In the genomic region with DNA sequence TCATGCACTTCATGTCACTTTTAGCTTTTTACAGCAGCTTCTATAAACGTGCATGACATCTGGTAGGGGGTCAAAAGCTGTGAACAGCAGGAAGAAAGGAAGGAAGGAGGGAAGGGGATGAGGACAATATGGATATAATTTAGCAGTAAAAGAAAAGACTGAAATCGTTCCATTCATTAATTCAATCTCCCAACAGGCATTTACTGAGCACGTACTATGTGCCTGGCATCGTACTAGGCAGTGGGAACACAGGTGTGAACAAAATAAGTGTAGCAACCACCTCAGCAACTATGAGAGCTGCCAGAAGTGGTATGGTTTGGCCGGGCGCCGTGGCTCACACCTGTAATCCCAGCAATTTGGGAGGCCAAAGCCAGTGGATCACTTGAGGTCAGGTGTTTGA, we compare ENCODE assay signal across 20 cellular contexts. TPM values are rescaled to one million over a fixed set of nuclear protein-coding genes. Genes with fewer than 3 reads are reported as not detected.
DNase-seq lines count a peak whose midpoint lies in the region; ATAC-seq, FAIRE-seq and TF ChIP-seq lines count a peak whose summit lies in the region.
"Had no signal": no experiment of that assay in that cellular context is flagged by ENCODE, and none has a peak within 500 bp of the region (broad histone marks: within the 10 kb centered on the region; RNA-seq: fewer than 3 reads in every experiment).

No MANE protein-coding gene starts in this region.

- no peak overlapping the region for H3K56ac ChIP-seq in H1 (replicated peaks; ENCODE audit: insufficient read length, low read depth, low read length)

- TF ChIP-seq EP300 in HepG2 (IDR thresholded peaks at IDR 0.05; ENCODE audit: low read depth in 2 of 2, low read length in 2 of 2), result no peak
- no peak for TF ChIP-seq EP300 in HepG2 (CRISPR knock-in tag; IDR thresholded peaks at IDR 0.05; ENCODE audit: borderline replicate concordance)
- TF ChIP-seq EP300 in H1 (IDR thresholded peaks at IDR 0.05; ENCODE audit: borderline replicate concordance in 1 of 2, low read depth in 2 of 2, low read length in 2 of 2), result no peak

- H3K4ac ChIP-seq in H1 (replicated peaks; ENCODE audit: insufficient read length, low read depth, low read length), result no peak overlapping the region

- no peak overlapping the region for H3K18ac ChIP-seq in H1 (ENCODE audit: extremely low read depth, low read length)

- TF ChIP-seq POLR2A in HepG2 (IDR thresholded peaks at IDR 0.05; ENCODE audit: insufficient read depth in 1 of 2, low read depth in 2 of 2, low read length in 2 of 2) (no peak), right lobe of liver (IDR thresholded peaks at IDR 0.05) (no peak), H1 (IDR thresholded peaks at IDR 0.05; ENCODE audit: control extremely low read depth in 1 of 2, low read depth in 2 of 2, low read length in 2 of 2) (no peak)

- CTCF ChIA-PET in HepG2 (lab: Yijun Ruan, JAX; ENCODE audit: low intra/inter-chr PET ratio, low total read pairs), result no interaction called here
- CTCF ChIA-PET in H1 (lab: Charles Lee; ENCODE audit: partially characterized antibody), result interaction anchor here (0.5 to 1.5 kb wide), 3 partner anchors 39 to 64 kb away, joined by 3 to 4 read pairs (median 3); no protein-coding TSS in a partner anchor

- H2AK5ac ChIP-seq in H1 (ENCODE audit: low read depth, low read length), result peak overlapping the region; percentile 56; the same call in 1 of the 2 replicates

- TF ChIP-seq RAD21 in HepG2 (CRISPR knock-in tag; IDR thresholded peaks at IDR 0.05) (no peak), H1 (IDR thresholded peaks at IDR 0.05 in 1 of 2, conservative IDR thresholded peaks at IDR 0.05 in 1 of 2; ENCODE audit: low read depth in 2 of 2, low read length in 2 of 2) (no peak)

- intact Hi-C loops in HepG2 (cut with micrococcal nuclease; ENCODE audit: unreplicated experiment), result no loop called here
- intact Hi-C loops in right lobe of liver (cut with DNase I), result no loop called here

- no peak overlapping the region for H2BK5ac ChIP-seq in H1 (ENCODE audit: low read depth, low read length)

- no peak overlapping the region for H3K14ac ChIP-seq in H1 (ENCODE audit: insufficient read length)

- H3K4me3 ChIP-seq in HepG2 (replicated peaks in 1 of 3; ENCODE audit: insufficient read depth in 1 of 3, low read depth in 2 of 3, low read length in 3 of 3), result no peak overlapping the region
- H3K4me3 ChIP-seq in right lobe of liver, result no peak overlapping the region
- no peak overlapping the region for H3K4me3 ChIP-seq in H1 (ENCODE audit: extremely low read depth in 1 of 4, insufficient read depth in 2 of 4, low read depth in 3 of 4, low read length in 4 of 4)
- H3K4me3 ChIP-seq: A549; BLaER1 treated with 17β-estradiol and CSF1 and Interleukin-3, amounts not matched to agents 10 nM and 100 nM had no signal

- no peaks in the 10 kb centered on the region for H3K79me2 ChIP-seq in HepG2 (ENCODE audit: insufficient read depth, low read length)
- H3K79me2 ChIP-seq in H1 (ENCODE audit: control insufficient read depth in 1 of 2, insufficient read depth in 2 of 2, low read length in 2 of 2), result no peaks in the 10 kb centered on the region

- no peak overlapping the region for H2BK15ac ChIP-seq in H1 (ENCODE audit: low read length)

- H3K27me3 ChIP-seq in HepG2 (ENCODE audit: control insufficient read depth in 1 of 2, insufficient read depth in 2 of 2, low read length in 2 of 2) (no peaks in the 10 kb centered on the region), right lobe of liver (no peaks in the 10 kb centered on the region), H1 (replicated peaks in 1 of 4; ENCODE audit: control insufficient read depth in 3 of 4, extremely low read depth in 1 of 4, insufficient read depth in 3 of 4, low read length in 3 of 4) (peaks cover 0 to 7% (median 3%) of the 10 kb centered on the region in 4 experiments; a peak in 3 of 7 replicates)
- H3K27me3 ChIP-seq: BLaER1 treated with 17β-estradiol and CSF1 and Interleukin-3, amounts not matched to agents 10 nM and 100 nM had no signal

- FAIRE-seq in HepG2 (lab: Jason Lieb, UNC), result no peak
- no peak for FAIRE-seq in H1 (lab: Jason Lieb, UNC)
- FAIRE-seq: A549, D721Med, G401.6, GM12891, GM19239 had no signal

- H4K20me1 ChIP-seq in HepG2 (ENCODE audit: insufficient read depth, low read length), result no peaks in the 10 kb centered on the region
- H4K20me1 ChIP-seq in H1 (replicated peaks in 1 of 2; ENCODE audit: control insufficient read depth in 1 of 2, insufficient read depth in 2 of 2, low read length in 2 of 2), result peaks cover 0 to 2% of the 10 kb centered on the region in 2 experiments
- H4K20me1 ChIP-seq: BLaER1 treated with 17β-estradiol and CSF1 and Interleukin-3, amounts not matched to agents 10 nM and 100 nM had no signal

- WGBS in HepG2 (ENCODE audit: low lambda C conversion rate), result 76% methylated on average over 7 of the region's 7 CpGs
- 67% methylated on average over 5 of the region's 7 CpGs for WGBS in right lobe of liver (ENCODE audit: insufficient coverage, low coverage, low lambda C conversion rate, missing lambda C conversion rate)
- 88% methylated on average over 7 of the region's 7 CpGs; no CpG with 5 or more reads in 1 of the 2 experiments for WGBS in H1 (ENCODE audit: extremely low coverage in 1 of 2, insufficient coverage in 1 of 2, insufficient read length in 1 of 2, insufficient replicate concordance in 2 of 2, low coverage in 1 of 2, low lambda C conversion rate in 2 of 2, missing lambda C conversion rate in 1 of 2), 2 experiments

- peaks cover 56% of the 10 kb centered on the region for H3K4me1 ChIP-seq in HepG2 (ENCODE audit: insufficient read depth, low read length)
- H3K4me1 ChIP-seq in right lobe of liver, result peaks cover 0 to 5% (median 2%) of the 10 kb centered on the region in 4 donors
- peaks cover 2 to 8% (median 3%) of the 10 kb centered on the region in 4 experiments; a peak in 5 of 7 replicates for H3K4me1 ChIP-seq in H1 (replicated peaks in 1 of 4; ENCODE audit: control insufficient read depth in 3 of 4, insufficient read depth in 4 of 4, low read length in 3 of 4)
- H3K4me1 ChIP-seq: BLaER1 treated with 17β-estradiol and CSF1 and Interleukin-3, amounts not matched to agents 10 nM and 100 nM had no signal

- no peak overlapping the region for H4K91ac ChIP-seq in H1 (replicated peaks; ENCODE audit: insufficient read length, low read length)

- H3K79me1 ChIP-seq in H1 (ENCODE audit: low read depth, low read length), result no peaks in the 10 kb centered on the region

- H2BK120ac ChIP-seq in H1 (replicated peaks; ENCODE audit: low read depth, low read length), result no peak overlapping the region

- H4K5ac ChIP-seq in H1 (ENCODE audit: insufficient read length, low read depth, low read length), result no peak overlapping the region

- H3K9ac ChIP-seq in HepG2 (ENCODE audit: insufficient read depth, low read depth, low read length) (no peak overlapping the region), H1 (replicated peaks in 1 of 4; ENCODE audit: extremely low read depth in 1 of 4, low read depth in 3 of 4, low read length in 3 of 4) (no peak overlapping the region)
- H3K9ac ChIP-seq: BLaER1 treated with 17β-estradiol and CSF1 and Interleukin-3, amounts not matched to agents 10 nM and 100 nM had no signal

- H2AFZ ChIP-seq in HepG2 (ENCODE audit: low read length) (no peak overlapping the region), H1 (ENCODE audit: low read length) (no peak overlapping the region)

- BruUV-seq in HepG2 (replicated peaks; lab: Mats Ljungman, UMichigan), result no TSS peak

- H3K36me3 ChIP-seq in HepG2 (replicated peaks in 1 of 2; ENCODE audit: control insufficient read depth in 1 of 2, insufficient read depth in 2 of 2, low read length in 2 of 2) (no peaks in the 10 kb centered on the region), right lobe of liver (no peaks in the 10 kb centered on the region), H1 (ENCODE audit: control insufficient read depth in 2 of 4, insufficient read depth in 4 of 4, low read length in 3 of 4) (no peaks in the 10 kb centered on the region)
- H3K36me3 ChIP-seq: BLaER1 treated with 17β-estradiol and CSF1 and Interleukin-3, amounts not matched to agents 10 nM and 100 nM had no signal

- in situ Hi-C loops in HepG2 (cut with HindIII; ENCODE audit: extremely low pct_ligation_motif_present, low pct_unique_long_range_greater_than_20kb), result no loop called here

- POLR2A ChIA-PET in HepG2 (lab: Yijun Ruan, JAX), result no interaction called here
- POLR2A ChIA-PET in H1 (lab: Charles Lee; ENCODE audit: partially characterized antibody), result interaction anchor here (0.6 to 1.1 kb wide), 2 partner anchors 19 to 49 kb away, joined by 4 to 5 read pairs; partner anchors contain the start of gene USP7

- 0 out of 2 replicates have a peak overlapping the region, but pooled peaks have one; percentile 75 for H2BK20ac ChIP-seq in H1 (ENCODE audit: low read length)

- H3K4me2 ChIP-seq in HepG2 (ENCODE audit: low read depth, low read length) (no peak overlapping the region), H1 (ENCODE audit: insufficient read depth in 1 of 2, low read depth in 2 of 2, low read length in 2 of 2) (peak overlapping the region in 1 of 2 experiments; percentile 43; a peak in 1 of 4 replicates)
- H3K4me2 ChIP-seq: A549; BLaER1 treated with 17β-estradiol and CSF1 and Interleukin-3, amounts not matched to agents 10 nM and 100 nM had no signal

- no peak overlapping the region for H4K8ac ChIP-seq in H1 (ENCODE audit: extremely low read depth, insufficient read depth, low read length)

- H3K23me2 ChIP-seq in H1 (ENCODE audit: low read depth, low read length), result no peaks in the 10 kb centered on the region

- TF ChIP-seq CTCF in HepG2 (CRISPR knock-in tag; IDR thresholded peaks at IDR 0.05), result no peak
- no peak for TF ChIP-seq CTCF in right lobe of liver (IDR thresholded peaks at IDR 0.05)
- TF ChIP-seq CTCF in H1 (IDR thresholded peaks at IDR 0.05; ENCODE audit: control extremely low read depth in 1 of 3, insufficient read depth in 1 of 3, low read depth in 1 of 3, low read length in 3 of 3), result no peak

- no peak overlapping the region for H3K23ac ChIP-seq in H1 (ENCODE audit: insufficient read length)

- ATAC-seq in HepG2, result no peak
- ATAC-seq in right lobe of liver, result no peak
- ATAC-seq in GM21576 (IDR thresholded peaks at IDR 0.05; ENCODE audit: unreplicated experiment), result no peak
- no peak for ATAC-seq in HG03460 (IDR thresholded peaks at IDR 0.05; ENCODE audit: unreplicated experiment)
- ATAC-seq: A549; CD8-positive, alpha-beta T cell had no signal

- H3K27ac ChIP-seq in HepG2 (ENCODE audit: extremely low read length, insufficient read depth, low read length) (peak overlapping the region; percentile 11), right lobe of liver (no peak overlapping the region), H1 (ENCODE audit: low read depth, low read length) (no peak overlapping the region)
- H3K27ac ChIP-seq: 22Rv1; A549; BLaER1 treated with 17β-estradiol and CSF1 and Interleukin-3, amounts not matched to agents 10 nM and 100 nM; C4-2B had no signal

- DNase-seq in HepG2 (ENCODE audit: low spot score), result no peak
- DNase-seq in right lobe of liver, result no peak
- no peak for DNase-seq in H1 (ENCODE audit: low read depth in 1 of 2, low spot score in 2 of 2)
- DNase-seq: AML-193; Caco-2; Calu3; CD4-positive, alpha-beta T cell; CD8-positive, alpha-beta T cell; DMS79 treated with DMSO at 0.1 percent for 48 hours; GF-D8 had no signal

- peak overlapping the region; percentile 29; the same call in 1 of the 2 replicates for H2BK12ac ChIP-seq in H1 (ENCODE audit: low read depth, low read length)

- H3K9me3 ChIP-seq in HepG2 (ENCODE audit: low read length), result no peaks in the 10 kb centered on the region
- no peaks in the 10 kb centered on the region for H3K9me3 ChIP-seq in right lobe of liver
- H3K9me3 ChIP-seq in H1 (ENCODE audit: insufficient read depth in 2 of 2, low read depth in 1 of 2, low read length in 1 of 2), result peaks cover 4 to 6% of the 10 kb centered on the region in 2 experiments; a peak in 1 of 4 replicates
- H3K9me3 ChIP-seq: A549, Caco-2 had no signal

RNA-seq across cellular contexts. Expression of gene USP7, which starts 19.1 kb away (rescaled TPM):
- total RNA-seq in HepG2 (2016; rRNA removed; fragmentation: Illumina TruSeq; extraction: Trizol) (173 and 177 TPM in 2 replicates), right lobe of liver (10 to 100 TPM; 46.8 to 55.8 (median 49.1) TPM)
- total RNA-seq in HepG2 (2016; cell fraction: cytosol; rRNA removed; fragmentation: Illumina TruSeq; extraction: Trizol; ENCODE audit: low read depth), result 42.2 and 47.1 TPM in 2 replicates
- 166 and 185 TPM in 2 replicates for total RNA-seq in HepG2 (2016; cell fraction: insoluble cytoplasmic fraction; rRNA removed; fragmentation: Illumina TruSeq; extraction: Trizol)
- 53.5 and 58.7 TPM in 2 replicates for total RNA-seq in HepG2 (2016; cell fraction: membrane; rRNA removed; fragmentation: Illumina TruSeq; extraction: Trizol)
- total RNA-seq in HepG2 (2016; cell fraction: nucleus; rRNA removed; fragmentation: Illumina TruSeq; extraction: Trizol), result 231 and 239 TPM in 2 replicates
- polyA plus RNA-seq in HepG2 (2011; rRNA removed) (52.5 and 58.4 TPM in 2 replicates), H1 (2011; rRNA removed) (21.3 and 22.8 TPM in 2 replicates)
- polyA plus RNA-seq in HepG2 (2011; cell fraction: cytosol; rRNA removed), result 16.6 and 26.6 TPM in 2 replicates
- polyA plus RNA-seq in HepG2 (2011; cell fraction: nucleus; rRNA removed), result 77.7 and 102 TPM in 2 replicates
- polyA plus RNA-seq in HepG2 (2012), result 151 and 152 TPM in 2 replicates
- polyA plus RNA-seq in HepG2 (2016; cell fraction: cytosol; fragmentation: Illumina TruSeq; extraction: Trizol; ENCODE audit: low read depth), result 5.3 and 6.8 TPM in 2 replicates
- polyA plus RNA-seq in HepG2 (2016; cell fraction: insoluble cytoplasmic fraction; fragmentation: Illumina TruSeq; extraction: Trizol; ENCODE audit: low read depth), result 200 and 216 TPM in 2 replicates
- polyA plus RNA-seq in HepG2 (2016; cell fraction: membrane; fragmentation: Illumina TruSeq; extraction: Trizol; ENCODE audit: low read depth), result 18.6 and 26.0 TPM in 2 replicates
- polyA plus RNA-seq in HepG2 (2016; cell fraction: nucleus; fragmentation: Illumina TruSeq; extraction: Trizol; ENCODE audit: insufficient read depth, low read depth), result 243 and 249 TPM in 2 replicates
- 135 and 250 TPM in 2 replicates for polyA minus RNA-seq in HepG2 (2011; rRNA and poly(A)+ RNA removed; ENCODE audit: low replicate concordance)
- polyA minus RNA-seq in HepG2 (2011; cell fraction: cytosol; rRNA and poly(A)+ RNA removed), result 49.2 and 87.1 TPM in 2 replicates
- polyA minus RNA-seq in HepG2 (2011; cell fraction: nucleus; rRNA and poly(A)+ RNA removed), result 329 and 403 TPM in 2 replicates
- total RNA-seq in H1 (2021; fragmentation: NEBNext Ultra II Directional; extraction: Animal tissue kit (Norgen Biotek cat#: 25700)), result 208 and 211 TPM in 2 replicates
- 30.9 TPM for polyA plus RNA-seq in H1 (2011; cell fraction: cytosol; rRNA removed)
- 117 TPM for polyA plus RNA-seq in H1 (2011; cell fraction: nucleus; rRNA removed)
- polyA plus RNA-seq in H1 (2012, experiment 1 of 2), result 91.3 to 141 TPM (median 111 TPM) in 4 replicates
- polyA plus RNA-seq in H1 (2012, experiment 2 of 2), result 7.7 TPM
- polyA plus RNA-seq in H1 (2013, experiment 1 of 2), result 77.1 TPM
- polyA plus RNA-seq in H1 (2013, experiment 2 of 2), result 78.8 TPM
- 157 and 170 TPM in 2 replicates for polyA minus RNA-seq in H1 (2011; rRNA and poly(A)+ RNA removed)
- polyA minus RNA-seq in H1 (2011; cell fraction: cytosol; rRNA and poly(A)+ RNA removed), result 41.6 TPM
- polyA minus RNA-seq in H1 (2011; cell fraction: nucleus; rRNA and poly(A)+ RNA removed), result 170 TPM
